ENCODE assay signal across 9 cellular contexts in genomic region chr9:120915854-120916495, GRCh38. TPM values are rescaled to one million over a fixed set of nuclear protein-coding genes. Genes with fewer than 3 reads are reported as not detected.
A peak's percentile ranks its signal among the peaks of the same experiment; 100 is the strongest.
DNase-seq lines count a peak whose midpoint lies in the region; ATAC-seq and TF ChIP-seq lines count a peak whose summit lies in the region.
"Had no signal": no experiment of that assay in that cellular context is flagged by ENCODE, and none has a peak within 500 bp of the region (broad histone marks: within the 10 kb centered on the region; RNA-seq: fewer than 3 reads in every experiment).

No MANE protein-coding gene starts in this region.

- H3K36me3 Mint-ChIP-seq in activated T-helper 2 cell treated with anti-CD3 and anti-CD28 coated beads, Interferon-gamma antibody, Interleukin-2, Interleukin-4, amounts not matched to agents 10 μg/mL and 5 μg/mL and 100 μg/mL, durations not matched to agents 14 hours and 24 hours and 36 hours (ENCODE audit: low read depth): peaks cover 96% of the 10 kb centered on the region
- no peaks in the 10 kb centered on the region for H3K36me3 Mint-ChIP-seq in natural killer cell

- peak overlapping the region; percentile 4 for H3K4me3 ChIP-seq in Loucy (ENCODE audit: low read length, poor library complexity, severe bottlenecking)
- H3K4me3 ChIP-seq: SK-N-MC had no signal

- no peaks in the 10 kb centered on the region for H3F3A ChIP-seq in Loucy (ENCODE audit: low read depth)

- H3K9ac ChIP-seq in Loucy (ENCODE audit: low read depth, low read length, poor library complexity, severe bottlenecking): peak overlapping the region; percentile 30

- DNase-seq in CD1c-positive myeloid dendritic cell (ENCODE audit: extremely low spot score): peak; percentile 38
- DNase-seq in activated T-helper 2 cell treated with anti-CD3 and anti-CD28 coated beads, Interferon-gamma antibody, Interleukin-2, Interleukin-4, amounts not matched to agents 10 μg/mL and 5 μg/mL and 100 μg/mL, durations not matched to agents 14 hours and 24 hours and 36 hours (ENCODE audit: low spot score): peak; percentile 43
- no peak for DNase-seq in natural killer cell
- no peak for DNase-seq in NK-92 treated with Interleukin-12 subunit alpha and Interleukin-12 subunit beta, amount 100 ng/mL, for 24 hours (lab: John Stamatoyannopoulos, UW)
- no peak for DNase-seq in GM20000 (ENCODE audit: low spot score)

- no peak overlapping the region for H2AFZ ChIP-seq in Loucy (ENCODE audit: low read length)

- H3K4me1 Mint-ChIP-seq in activated T-helper 2 cell treated with anti-CD3 and anti-CD28 coated beads, Interferon-gamma antibody, Interleukin-2, Interleukin-4, amounts not matched to agents 10 μg/mL and 5 μg/mL and 100 μg/mL, durations not matched to agents 14 hours and 24 hours and 36 hours (ENCODE audit: low read depth): peaks cover 79% of the 10 kb centered on the region
- H3K4me1 Mint-ChIP-seq in natural killer cell: peaks cover 28 to 34% of the 10 kb centered on the region in 2 donors

- H3K27ac Mint-ChIP-seq in activated T-helper 2 cell treated with anti-CD3 and anti-CD28 coated beads, Interferon-gamma antibody, Interleukin-2, Interleukin-4, amounts not matched to agents 10 μg/mL and 5 μg/mL and 100 μg/mL, durations not matched to agents 14 hours and 24 hours and 36 hours: peak overlapping the region; percentile 76
- H3K27ac Mint-ChIP-seq in natural killer cell: peak overlapping the region in 1 of 2 donors; percentile 54

- intact Hi-C loops in activated T-helper 2 cell treated with anti-CD3 and anti-CD28 coated beads, Interferon-gamma antibody, Interleukin-2, Interleukin-4, amounts not matched to agents 10 μg/mL and 5 μg/mL and 100 μg/mL, durations not matched to agents 14 hours and 24 hours and 36 hours (cut with micrococcal nuclease): loop anchor here (1.0 to 2.0 kb wide), 2 partner anchors 10 to 21 kb away; partner anchors contain the start of gene TRAF1
- intact Hi-C loops in natural killer cell (cut with micrococcal nuclease): no loop called here

- no peaks in the 10 kb centered on the region for H3K27me3 Mint-ChIP-seq in activated T-helper 2 cell treated with anti-CD3 and anti-CD28 coated beads, Interferon-gamma antibody, Interleukin-2, Interleukin-4, amounts not matched to agents 10 μg/mL and 5 μg/mL and 100 μg/mL, durations not matched to agents 14 hours and 24 hours and 36 hours (ENCODE audit: low read depth)
- H3K27me3 Mint-ChIP-seq in natural killer cell (ENCODE audit: low read depth in 2 of 2): no peaks in the 10 kb centered on the region

- H3K36me3 ChIP-seq in Loucy (ENCODE audit: insufficient read depth, low read length): no peaks in the 10 kb centered on the region

- no peaks in the 10 kb centered on the region for H3K79me2 ChIP-seq in Loucy (ENCODE audit: insufficient read depth, low read length)

- H3K9me3 Mint-ChIP-seq in activated T-helper 2 cell treated with anti-CD3 and anti-CD28 coated beads, Interferon-gamma antibody, Interleukin-2, Interleukin-4, amounts not matched to agents 10 μg/mL and 5 μg/mL and 100 μg/mL, durations not matched to agents 14 hours and 24 hours and 36 hours: no peaks in the 10 kb centered on the region
- H3K9me3 Mint-ChIP-seq in natural killer cell: no peaks in the 10 kb centered on the region

- H3K9me2 ChIP-seq in Loucy (replicated peaks; ENCODE audit: low read depth, low read length): no peaks in the 10 kb centered on the region

- H3K4me1 ChIP-seq in Loucy (ENCODE audit: insufficient read depth, low read length, poor library complexity, severe bottlenecking): peaks cover 35% of the 10 kb centered on the region

- no peaks in the 10 kb centered on the region for H3K9me3 ChIP-seq in Loucy (ENCODE audit: insufficient read depth, low read depth, low read length)

- no peaks in the 10 kb centered on the region for H3K27me3 ChIP-seq in Loucy (ENCODE audit: insufficient read depth, low read length, poor library complexity, severe bottlenecking)

- peak overlapping the region; percentile 52 for H3K4me3 Mint-ChIP-seq in activated T-helper 2 cell treated with anti-CD3 and anti-CD28 coated beads, Interferon-gamma antibody, Interleukin-2, Interleukin-4, amounts not matched to agents 10 μg/mL and 5 μg/mL and 100 μg/mL, durations not matched to agents 14 hours and 24 hours and 36 hours (ENCODE audit: low read depth)
- H3K4me3 Mint-ChIP-seq in natural killer cell: peak overlapping the region; percentile 25

- TF ChIP-seq CTCF in Loucy (conservative IDR thresholded peaks at IDR 0.05; ENCODE audit: low read length) (no peak), natural killer cell (IDR thresholded peaks at IDR 0.05) (no peak), GM20000 (IDR thresholded peaks at IDR 0.05; ENCODE audit: extremely low read depth, missing control alignments) (no peak)

- ATAC-seq in natural killer cell: peak in 1 of 3 donors; percentile 24
- no peak for ATAC-seq in GM18861 (IDR thresholded peaks at IDR 0.05; ENCODE audit: unreplicated experiment)
- ATAC-seq in GM21526 (IDR thresholded peaks at IDR 0.05; ENCODE audit: low FRiP score, unreplicated experiment): no peak

- peak overlapping the region; percentile 56 for H3K4me2 ChIP-seq in Loucy (ENCODE audit: low read depth, low read length, poor library complexity, severe bottlenecking)

- H4K20me1 ChIP-seq in Loucy (ENCODE audit: insufficient read depth, low read length, poor library complexity, severe bottlenecking): no peaks in the 10 kb centered on the region

RNA-seq across cellular contexts. Expression of gene TRAF1, which starts 10.6 kb away (rescaled TPM):
- 164 TPM in 2 replicates for total RNA-seq in activated T-helper 2 cell treated with anti-CD3 and anti-CD28 coated beads, Interferon-gamma antibody, Interleukin-2, Interleukin-4, amounts not matched to agents 10 μg/mL and 5 μg/mL and 100 μg/mL, durations not matched to agents 14 hours and 24 hours and 36 hours
- 10 to 100 TPM; 23.4 to 33.9 (median 30.5) TPM for total RNA-seq in natural killer cell

RNA-seq across cellular contexts. Expression of gene PHF19, which starts 39.0 kb away (rescaled TPM):
- 167 and 170 TPM in 2 replicates for total RNA-seq in activated T-helper 2 cell treated with anti-CD3 and anti-CD28 coated beads, Interferon-gamma antibody, Interleukin-2, Interleukin-4, amounts not matched to agents 10 μg/mL and 5 μg/mL and 100 μg/mL, durations not matched to agents 14 hours and 24 hours and 36 hours
- total RNA-seq in natural killer cell: 10 to 100 TPM; 34.1 to 54.0 (median 47.8) TPM

Comparison
In these comparisons a context has a peak if more than half of its experiments do, and no peak if none do; other contexts are left out.
1. DNase-seq: peak in CD1c-positive myeloid dendritic cell (single experiment) and activated T-helper 2 cell treated with anti-CD3 and anti-CD28 coated beads, Interferon-gamma antibody, Interleukin-2, Interleukin-4, amounts not matched to agents 10 μg/mL and 5 μg/mL and 100 μg/mL, durations not matched to agents 14 hours and 24 hours and 36 hours (single experiment); none in natural killer cell (single experiment), NK-92 treated with Interleukin-12 subunit alpha and Interleukin-12 subunit beta, amount 100 ng/mL, for 24 hours (single experiment) and GM20000 (single experiment).